Comparison of ENCODE assay signal across 11 cellular contexts in the genomic region with DNA sequence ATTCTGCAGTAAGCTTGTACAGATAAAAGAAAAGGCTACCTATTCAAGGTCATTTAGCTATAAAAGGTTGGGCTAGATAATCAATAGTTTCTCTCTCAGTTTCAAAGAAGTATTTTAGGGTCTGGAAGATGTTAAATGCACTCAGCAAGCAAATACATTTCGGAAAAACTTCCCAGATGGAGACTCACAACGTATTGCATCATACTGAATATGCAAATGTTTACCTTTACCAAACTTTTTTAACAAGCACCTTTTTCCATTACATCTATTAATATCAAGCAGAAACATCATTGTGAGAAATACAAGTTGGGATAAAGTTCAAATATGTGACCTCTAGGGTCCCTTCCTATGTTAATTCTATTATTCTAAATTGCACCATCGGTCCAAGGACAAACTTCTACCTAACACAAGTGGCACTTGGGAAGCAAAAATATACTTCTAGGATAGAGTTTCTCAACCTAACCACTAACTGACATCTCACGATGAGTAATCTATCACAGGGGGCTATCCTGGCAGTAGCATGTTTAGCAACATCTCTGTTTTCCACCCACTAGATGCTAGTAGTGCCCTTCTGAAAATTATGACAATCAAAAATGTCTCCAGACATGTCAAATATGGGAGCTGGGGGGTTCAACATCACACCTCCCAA. TPM values are rescaled to one million over a fixed set of nuclear protein-coding genes. Genes with fewer than 3 reads are reported as not detected.
DNase-seq lines count a peak whose midpoint lies in the region; ATAC-seq, FAIRE-seq and TF ChIP-seq lines count a peak whose summit lies in the region.
"Had no signal": no experiment of that assay in that cellular context is flagged by ENCODE, and none has a peak within 500 bp of the region (broad histone marks: within the 10 kb centered on the region; RNA-seq: fewer than 3 reads in every experiment).

No MANE protein-coding gene starts in this region.

- no peak overlapping the region for H3K23ac ChIP-seq in trophoblast cell (ENCODE audit: low read length)

- no peak overlapping the region for H2AK5ac ChIP-seq in trophoblast cell (ENCODE audit: low read length)

- no peaks in the 10 kb centered on the region for H3K9me3 ChIP-seq in trophoblast cell (ENCODE audit: insufficient read depth, low read depth, low read length)
- no peaks in the 10 kb centered on the region for H3K9me3 ChIP-seq in BE2C
- H3K9me3 ChIP-seq in gastrocnemius medialis, result no peaks in the 10 kb centered on the region
- H3K9me3 ChIP-seq: esophagus squamous epithelium, Peyer's patch had no signal

- H3K4me3 ChIP-seq in NB4 (ENCODE audit: low read depth, low read length) (peak overlapping the region; percentile 46), bronchial epithelial cell (ENCODE audit: low read depth, low read length) (no peak overlapping the region), trophoblast cell (ENCODE audit: low read depth, low read length) (no peak overlapping the region), BE2C (ENCODE audit: low read depth, low read length) (no peak overlapping the region), gastrocnemius medialis (no peak overlapping the region)
- H3K4me3 ChIP-seq: esophagus squamous epithelium, Peyer's patch had no signal

- in situ Hi-C loops in gastrocnemius medialis (cut with MboI; ENCODE audit: low sequenced_read_pairs in 4 of 4), result no loop called here

- no CpG with 5 or more reads among the region's 4 CpGs for WGBS in trophoblast cell (ENCODE audit: extremely low coverage, insufficient coverage, insufficient read length)

- H4K12ac ChIP-seq in trophoblast cell (ENCODE audit: low read depth, low read length), result no peak overlapping the region

- H3K14ac ChIP-seq in trophoblast cell (ENCODE audit: low read length), result no peak overlapping the region

- H3K18ac ChIP-seq in trophoblast cell (ENCODE audit: low read length), result no peak overlapping the region

- intact Hi-C loops in gastrocnemius medialis (cut with DNase I; ENCODE audit: low total_unique reads), result no loop called here

- TF ChIP-seq CTCF in NB4 (IDR thresholded peaks at IDR 0.05; ENCODE audit: low read depth, low read length) (no peak), bronchial epithelial cell (IDR thresholded peaks at IDR 0.05; ENCODE audit: insufficient read depth, low read length, severe bottlenecking) (no peak), BE2C (IDR thresholded peaks at IDR 0.05; ENCODE audit: low read depth, low read length) (no peak), gastrocnemius medialis (IDR thresholded peaks at IDR 0.05 in 4 of 5, conservative IDR thresholded peaks at IDR 0.05 in 1 of 5) (no peak)

- H4K91ac ChIP-seq in trophoblast cell (ENCODE audit: low read depth, low read length), result no peak overlapping the region

- H3K27me3 ChIP-seq in bronchial epithelial cell (ENCODE audit: control insufficient read depth, insufficient read depth, low read length) (no peaks in the 10 kb centered on the region), trophoblast cell (ENCODE audit: insufficient read depth, low read length) (no peaks in the 10 kb centered on the region), BE2C (no peaks in the 10 kb centered on the region), gastrocnemius medialis (no peaks in the 10 kb centered on the region)
- H3K27me3 ChIP-seq: esophagus squamous epithelium, Peyer's patch had no signal

- H4K8ac ChIP-seq in trophoblast cell (ENCODE audit: low read depth, low read length), result no peak overlapping the region

- H3K27ac ChIP-seq in trophoblast cell (ENCODE audit: low read depth, low read length) (no peak overlapping the region), gastrocnemius medialis (peak overlapping the region in 1 of 4 donors; percentile 20)
- H3K27ac ChIP-seq: Peyer's patch had no signal

- H3K4me1 ChIP-seq in trophoblast cell (ENCODE audit: control insufficient read depth in 1 of 2, insufficient read depth in 2 of 2, low read length in 2 of 2) (peaks cover 10 to 11% of the 10 kb centered on the region in 2 experiments), BE2C (no peaks in the 10 kb centered on the region), gastrocnemius medialis (peaks cover 68 to 86% of the 10 kb centered on the region in 2 donors)

- no peak overlapping the region for H2BK120ac ChIP-seq in trophoblast cell (ENCODE audit: insufficient read depth, low read length, poor library complexity)

- DNase-seq in NOMO-1 treated with DMSO at 0.1 percent for 48 hours (lab: John Stamatoyannopoulos, UW; ENCODE audit: unreplicated experiment) (peak; percentile 60), NOMO-1 treated with dmso at 0.1 percent for 144 hours (lab: John Stamatoyannopoulos, UW; ENCODE audit: unreplicated experiment) (no peak), NB4 (ENCODE audit: low read depth) (peak; percentile 93), bronchial epithelial cell (ENCODE audit: low read depth) (peak; percentile 76), trophoblast cell (no peak), BE2C (no peak), gastrocnemius medialis (no peak)
- DNase-seq: esophagus squamous epithelium, Peyer's patch had no signal

- FAIRE-seq in bronchial epithelial cell (lab: Jason Lieb, UNC), result no peak
- FAIRE-seq: A204.1 had no signal

- no peak overlapping the region for H2BK5ac ChIP-seq in trophoblast cell (ENCODE audit: low read depth, low read length, poor library complexity)

- H3K9ac ChIP-seq in trophoblast cell (ENCODE audit: low read length), result no peak overlapping the region

- H3K79me2 ChIP-seq in trophoblast cell (ENCODE audit: control insufficient read depth, insufficient read depth, low read length, poor library complexity), result peaks cover 46% of the 10 kb centered on the region

- no peak overlapping the region for H3K4me2 ChIP-seq in trophoblast cell (ENCODE audit: low read length)

- ATAC-seq in HG02870 (IDR thresholded peaks at IDR 0.05; ENCODE audit: unreplicated experiment) (no peak), gastrocnemius medialis (no peak)

- TF ChIP-seq POLR2A in NB4 (IDR thresholded peaks at IDR 0.05; ENCODE audit: extremely low read depth, insufficient read length) (no peak), gastrocnemius medialis (IDR thresholded peaks at IDR 0.05) (no peak)

- peak overlapping the region; percentile 84 for H3K4ac ChIP-seq in trophoblast cell (ENCODE audit: low read depth, low read length)

- no peak overlapping the region for H2AFZ ChIP-seq in trophoblast cell (ENCODE audit: insufficient read depth, low read length, poor library complexity)

- peaks cover 1% of the 10 kb centered on the region for H3K36me3 ChIP-seq in bronchial epithelial cell (ENCODE audit: control insufficient read depth, insufficient read depth, low read length)
- H3K36me3 ChIP-seq in trophoblast cell (ENCODE audit: control insufficient read depth in 1 of 2, insufficient read depth in 2 of 2, low read length in 2 of 2), result peaks cover 4% of the 10 kb centered on the region in 2 experiments
- H3K36me3 ChIP-seq in BE2C, result peaks cover 4% of the 10 kb centered on the region; the same call in 1 of the 2 replicates
- H3K36me3 ChIP-seq in gastrocnemius medialis, result no peaks in the 10 kb centered on the region
- H3K36me3 ChIP-seq: esophagus squamous epithelium, Peyer's patch had no signal

- H3K79me1 ChIP-seq in trophoblast cell (ENCODE audit: low read length), result no peaks in the 10 kb centered on the region

- no peak overlapping the region for H2BK12ac ChIP-seq in trophoblast cell (ENCODE audit: low read length)

RNA-seq across cellular contexts. Expression of a gene that starts 14.6 kb away (rescaled TPM):
- total RNA-seq in bronchial epithelial cell (58.5 and 106 TPM in 2 replicates), gastrocnemius medialis (10 to 100 TPM; 19.9 to 35.9 (median 31.2) TPM)
- polyA plus RNA-seq in trophoblast cell (2013), result 34.1 and 34.6 TPM in 2 replicates
- polyA plus RNA-seq in BE2C (2012; ENCODE audit: insufficient read depth, insufficient read length, low read depth), result 72.2 TPM

Comparison
In these comparisons a context has a peak if more than half of its experiments do, and no peak if none do; other contexts are left out.
1. DNase-seq: peak in NOMO-1 treated with DMSO at 0.1 percent for 48 hours (single experiment), NB4 (single experiment) and bronchial epithelial cell (single experiment); none in NOMO-1 treated with dmso at 0.1 percent for 144 hours (single experiment), trophoblast cell (0 of 2), BE2C (single experiment) and gastrocnemius medialis (0 of 2).